ENCODE assay signal across 25 cellular contexts in the genomic region with DNA sequence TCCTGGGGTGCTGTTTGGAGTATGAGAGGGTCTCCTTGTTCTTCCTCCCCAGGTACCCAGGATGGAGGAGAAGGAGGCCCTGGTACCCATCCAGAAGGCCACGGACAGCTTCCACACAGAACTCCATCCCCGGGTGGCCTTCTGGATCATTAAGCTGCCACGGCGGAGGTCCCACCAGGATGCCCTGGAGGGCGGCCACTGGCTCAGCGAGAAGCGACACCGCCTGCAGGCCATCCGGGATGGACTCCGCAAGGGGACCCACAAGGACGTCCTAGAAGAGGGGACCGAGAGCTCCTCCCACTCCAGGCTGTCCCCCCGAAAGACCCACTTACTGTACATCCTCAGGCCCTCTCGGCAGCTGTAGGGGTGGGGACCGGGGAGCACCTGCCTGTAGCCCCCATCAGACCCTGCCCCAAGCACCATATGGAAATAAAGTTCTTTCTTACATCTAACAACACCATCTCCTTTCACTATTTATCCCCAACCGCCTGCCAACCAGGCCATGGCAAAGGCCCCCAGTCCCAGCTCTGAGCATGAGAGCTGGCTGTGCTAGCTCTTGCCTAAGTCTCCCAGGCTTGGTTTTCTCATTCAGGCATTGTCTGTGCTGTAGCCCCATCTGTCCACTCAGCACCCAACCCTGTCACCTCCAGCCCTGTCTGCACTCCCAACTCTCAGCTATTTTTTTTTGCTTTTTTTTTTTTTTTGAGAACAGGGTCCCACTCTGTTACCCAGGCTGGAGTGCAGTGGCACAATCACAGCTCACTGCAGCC. TPM values are rescaled to one million over a fixed set of nuclear protein-coding genes. Genes with fewer than 3 reads are reported as not detected.
"Had no signal": no experiment of that assay in that cellular context is flagged by ENCODE, and none has a peak within 500 bp of the region (broad histone marks: within the 10 kb centered on the region; RNA-seq: fewer than 3 reads in every experiment).

No MANE protein-coding gene starts in this region.

- DNase-seq: activated CD4-positive, alpha-beta T cell treated with anti-CD3 and anti-CD28 coated beads for 4 hours; activated CD8-positive, alpha-beta memory T cell treated with anti-CD3 and anti-CD28 coated beads, Interleukin-2, amount 50 U/mL, for 48 hours; activated CD8-positive, alpha-beta T cell treated with anti-CD3 and anti-CD28 coated beads, Interleukin-2, amount 10 ng/mL, durations not matched to agents 7 days and 5 days; activated naive CD4-positive, alpha-beta T cell; activated T-cell treated with anti-CD3 and anti-CD28 coated beads, Interleukin-2, amount 50 U/mL, for 1 hour; aorta; caudate nucleus; MG63; MV-4-11; NCI-H1092 treated with DMSO at 0.1 percent for 48 hours; NCI-H1417 treated with DMSO at 0.1 percent for 48 hours; NCI-H1694; NCI-H2029; NCI-H2107; NCI-H2171 treated with DMSO at 0.1 percent for 48 hours; NCI-H226; NCI-H526; SIG-M5 had no signal

- H3K4me3 Mint-ChIP-seq: activated CD8-positive, alpha-beta T cell treated with anti-CD3 and anti-CD28 coated beads, Interleukin-2, amount 10 ng/mL, durations not matched to agents 7 days and 5 days; activated naive CD4-positive, alpha-beta T cell treated with anti-CD3 and anti-CD28 coated beads, Interleukin-2, amount 50 U/mL, for 24 hours had no signal

- H3K36me3 Mint-ChIP-seq: activated naive CD4-positive, alpha-beta T cell treated with anti-CD3 and anti-CD28 coated beads, Interleukin-2, amount 50 U/mL, for 24 hours had no signal

- H3K36me3 ChIP-seq: breast epithelium, MG63 had no signal

- H3K27me3 ChIP-seq: breast epithelium, MG63 had no signal

- H3K9ac ChIP-seq: KMS-11 had no signal

- H3K4me1 ChIP-seq: breast epithelium had no signal

- H3K27ac ChIP-seq: breast epithelium, KMS-11 had no signal

- H3K27ac Mint-ChIP-seq: activated CD8-positive, alpha-beta T cell treated with anti-CD3 and anti-CD28 coated beads, Interleukin-2, amount 10 ng/mL, durations not matched to agents 7 days and 5 days; activated naive CD4-positive, alpha-beta T cell treated with anti-CD3 and anti-CD28 coated beads, Interleukin-2, amount 50 U/mL, for 24 hours had no signal

- H3K4me3 ChIP-seq: breast epithelium, MG63 had no signal

- ATAC-seq: activated CD4-positive, CD25-positive, alpha-beta regulatory T cell treated with anti-CD3 and anti-CD28 coated beads, Interleukin-2, amount 50 U/mL, for 24 hours; activated CD8-positive, alpha-beta T cell treated with anti-CD3 and anti-CD28 coated beads, Interleukin-2, amount 10 ng/mL, durations not matched to agents 7 days and 5 days had no signal

- H3K9me3 Mint-ChIP-seq: activated naive CD4-positive, alpha-beta T cell treated with anti-CD3 and anti-CD28 coated beads, Interleukin-2, amount 50 U/mL, for 24 hours had no signal

- H3K4me1 Mint-ChIP-seq: activated naive CD4-positive, alpha-beta T cell treated with anti-CD3 and anti-CD28 coated beads, Interleukin-2, amount 50 U/mL, for 24 hours had no signal

- H3K4me2 ChIP-seq: KMS-11 had no signal

RNA-seq across cellular contexts. Expression of gene DKKL1, which starts 11.2 kb away (rescaled TPM):
- total RNA-seq: activated CD8-positive, alpha-beta T cell treated with anti-CD3 and anti-CD28 coated beads, Interleukin-2, amount 10 ng/mL, durations not matched to agents 7 days and 5 days; NCI-H460; T-helper 1 cell treated with Interleukin-12 subunit alpha and Interleukin-12 subunit beta and Interleukin-4 antibody, amounts not matched to agents 30 ng/mL and 1 ng/mL, for 36 hours had no signal
- polyA plus RNA-seq: aorta had no signal

RNA-seq across cellular contexts. Expression of gene TEAD2, which starts 12.6 kb away (rescaled TPM):
- total RNA-seq: activated CD8-positive, alpha-beta T cell treated with anti-CD3 and anti-CD28 coated beads, Interleukin-2, amount 10 ng/mL, durations not matched to agents 7 days and 5 days; T-helper 1 cell treated with Interleukin-12 subunit alpha and Interleukin-12 subunit beta and Interleukin-4 antibody, amounts not matched to agents 30 ng/mL and 1 ng/mL, for 36 hours had no signal

RNA-seq across cellular contexts. Expression of gene KASH5, which starts 13.2 kb away (rescaled TPM):
- total RNA-seq: activated CD8-positive, alpha-beta T cell treated with anti-CD3 and anti-CD28 coated beads, Interleukin-2, amount 10 ng/mL, durations not matched to agents 7 days and 5 days; aorta; NCI-H460; RPMI7951; T-helper 1 cell treated with Interleukin-12 subunit alpha and Interleukin-12 subunit beta and Interleukin-4 antibody, amounts not matched to agents 30 ng/mL and 1 ng/mL, for 36 hours had no signal
- polyA plus RNA-seq: aorta had no signal

RNA-seq across cellular contexts. Expression of gene CD37, which starts 39.6 kb away (rescaled TPM):
- total RNA-seq: NCI-H460, RPMI7951 had no signal

RNA-seq across cellular contexts. Expression of gene PTH2, which starts 48.4 kb away (rescaled TPM):
- total RNA-seq: activated CD8-positive, alpha-beta T cell treated with anti-CD3 and anti-CD28 coated beads, Interleukin-2, amount 10 ng/mL, durations not matched to agents 7 days and 5 days; aorta; breast epithelium; NCI-H460; RPMI7951; T-helper 1 cell treated with Interleukin-12 subunit alpha and Interleukin-12 subunit beta and Interleukin-4 antibody, amounts not matched to agents 30 ng/mL and 1 ng/mL, for 36 hours had no signal
- polyA plus RNA-seq: aorta had no signal
